ENCODE assay signal across 8 cellular contexts in the genomic region with DNA sequence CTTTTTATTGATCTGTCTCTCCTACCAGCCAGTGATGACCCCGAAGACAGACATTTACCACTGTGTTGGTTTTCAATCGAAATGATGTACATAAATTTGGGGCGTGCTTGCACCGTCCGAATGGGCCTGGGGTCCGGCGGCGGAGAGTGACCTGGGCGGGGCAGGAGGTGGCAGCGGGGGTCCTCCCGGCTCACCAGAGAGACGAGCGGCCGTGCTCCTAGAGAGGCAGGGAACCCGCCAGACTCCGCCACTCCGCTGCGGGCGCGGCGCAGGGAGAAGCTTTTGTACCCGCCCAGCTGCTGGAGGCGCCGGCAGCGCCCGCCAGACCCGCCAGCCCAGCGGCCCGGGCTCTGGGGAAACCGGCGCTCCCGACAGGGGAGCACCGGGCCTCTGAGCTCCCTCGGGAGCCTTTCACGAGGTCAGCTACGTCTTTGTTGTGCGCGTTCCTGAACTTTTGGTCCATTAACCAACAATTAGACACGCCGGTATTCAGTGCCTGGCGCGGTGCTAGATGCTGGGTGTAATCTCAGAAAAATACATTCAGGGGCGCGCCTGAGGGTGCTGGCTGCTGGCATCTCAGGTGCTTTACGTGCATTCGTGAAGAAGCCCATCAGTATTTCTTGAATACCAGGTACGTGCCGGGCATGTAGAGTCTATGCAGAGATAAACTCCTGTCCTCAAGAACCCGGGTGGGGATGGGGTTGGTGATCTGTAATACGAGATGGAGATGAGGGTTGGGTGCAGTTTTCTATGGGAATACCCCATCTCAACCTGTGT. TPM values are rescaled to one million over a fixed set of nuclear protein-coding genes. Genes with fewer than 3 reads are reported as not detected.
DNase-seq lines count a peak whose midpoint lies in the region; ATAC-seq and TF ChIP-seq lines count a peak whose summit lies in the region.

A gene with protein sequence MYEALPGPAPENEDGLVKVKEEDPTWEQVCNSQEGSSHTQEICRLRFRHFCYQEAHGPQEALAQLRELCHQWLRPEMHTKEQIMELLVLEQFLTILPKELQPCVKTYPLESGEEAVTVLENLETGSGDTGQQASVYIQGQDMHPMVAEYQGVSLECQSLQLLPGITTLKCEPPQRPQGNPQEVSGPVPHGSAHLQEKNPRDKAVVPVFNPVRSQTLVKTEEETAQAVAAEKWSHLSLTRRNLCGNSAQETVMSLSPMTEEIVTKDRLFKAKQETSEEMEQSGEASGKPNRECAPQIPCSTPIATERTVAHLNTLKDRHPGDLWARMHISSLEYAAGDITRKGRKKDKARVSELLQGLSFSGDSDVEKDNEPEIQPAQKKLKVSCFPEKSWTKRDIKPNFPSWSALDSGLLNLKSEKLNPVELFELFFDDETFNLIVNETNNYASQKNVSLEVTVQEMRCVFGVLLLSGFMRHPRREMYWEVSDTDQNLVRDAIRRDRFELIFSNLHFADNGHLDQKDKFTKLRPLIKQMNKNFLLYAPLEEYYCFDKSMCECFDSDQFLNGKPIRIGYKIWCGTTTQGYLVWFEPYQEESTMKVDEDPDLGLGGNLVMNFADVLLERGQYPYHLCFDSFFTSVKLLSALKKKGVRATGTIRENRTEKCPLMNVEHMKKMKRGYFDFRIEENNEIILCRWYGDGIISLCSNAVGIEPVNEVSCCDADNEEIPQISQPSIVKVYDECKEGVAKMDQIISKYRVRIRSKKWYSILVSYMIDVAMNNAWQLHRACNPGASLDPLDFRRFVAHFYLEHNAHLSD (plus strand): TSS at position 285 of the 777 bp plus-strand sequence. CDS start 2,242 bp downstream, outside the sequence.

- CTCF ChIA-PET in activated CD8-positive, alpha-beta T cell treated with anti-CD3 and anti-CD28 coated beads, Interleukin-2, amount 10 ng/mL, durations not matched to agents 7 days and 5 days (lab: Charles Lee) = interaction anchor here (0.6 to 2.5 kb wide), 5 partner anchors 15 to 386 kb away, joined by 3 to 17 read pairs (median 4); a partner anchor contains a TSS

- H3K4me3 Mint-ChIP-seq in activated CD8-positive, alpha-beta T cell treated with anti-CD3 and anti-CD28 coated beads, Interleukin-2, amount 10 ng/mL, durations not matched to agents 7 days and 5 days = peak within 1 kb of the TSS; percentile 86
- H3K4me3 Mint-ChIP-seq in endodermal cell = peak within 1 kb of the TSS; percentile 86
- peak within 1 kb of the TSS; percentile 79 for H3K4me3 Mint-ChIP-seq in memory B cell

- peaks cover 33% of the 10 kb centered on the region for H3K36me3 ChIP-seq in endodermal cell (ENCODE audit: control insufficient read depth, insufficient read depth, low read length)

- DNase-seq in C1 segment of cervical spinal cord (lab: John Stamatoyannopoulos, UW) (peak in 12 of 14 donors; percentile 10 to 66 (median 34)), GM19240 (ENCODE audit: insufficient read length, low spot score) (peak; percentile 11), NCI-H524 treated with DMSO at 0.1 percent for 48 hours (lab: John Stamatoyannopoulos, UW) (peak; percentile 33), endodermal cell (peak; percentile 93), memory B cell (ENCODE audit: low spot score in 2 of 2) (peak; percentile 13 to 37)
- peak; percentile 70 for DNase-seq in activated CD8-positive, alpha-beta T cell treated with anti-CD3 and anti-CD28 coated beads, Interleukin-2, amount 10 ng/mL, durations not matched to agents 7 days and 5 days
- peak; percentile 17 for DNase-seq in stimulated activated CD8-positive, alpha-beta memory T cell treated with anti-CD3 and anti-CD28 coated beads, Interleukin-12 subunit alpha, Interleukin-12 subunit beta, amount 100 ng/mL, for 4 hours (ENCODE audit: low read depth)

- H3K27me3 ChIP-seq in endodermal cell (ENCODE audit: control insufficient read depth, insufficient read depth, low read length, poor library complexity, severe bottlenecking) = peaks cover 14% of the 10 kb centered on the region

- H3K27ac ChIP-seq in endodermal cell (ENCODE audit: low read depth, low read length) = no peak within 1 kb of the TSS

- POLR2A ChIA-PET in activated CD8-positive, alpha-beta T cell treated with anti-CD3 and anti-CD28 coated beads, Interleukin-2, amount 10 ng/mL, durations not matched to agents 7 days and 5 days (lab: Charles Lee) = interaction anchor here (0.6 to 1.0 kb wide), 4 partner anchors 13 to 204 kb away, joined by 3 to 8 read pairs (median 3); a partner anchor contains a TSS

- peak within 1 kb of the TSS; percentile 69 for H3K9ac ChIP-seq in endodermal cell (ENCODE audit: extremely low read depth, low read length, poor library complexity, severe bottlenecking)

- H3K27me3 Mint-ChIP-seq in activated CD8-positive, alpha-beta T cell treated with anti-CD3 and anti-CD28 coated beads, Interleukin-2, amount 10 ng/mL, durations not matched to agents 7 days and 5 days (ENCODE audit: low read depth) = peaks cover 6% of the 10 kb centered on the region
- peaks cover 2% of the 10 kb centered on the region for H3K27me3 Mint-ChIP-seq in endodermal cell (ENCODE audit: insufficient read depth)
- peaks cover 12% of the 10 kb centered on the region for H3K27me3 Mint-ChIP-seq in memory B cell

- H3K4me1 Mint-ChIP-seq in activated CD8-positive, alpha-beta T cell treated with anti-CD3 and anti-CD28 coated beads, Interleukin-2, amount 10 ng/mL, durations not matched to agents 7 days and 5 days (ENCODE audit: low read depth) = peaks cover 17% of the 10 kb centered on the region
- H3K4me1 Mint-ChIP-seq in endodermal cell (peaks cover 12% of the 10 kb centered on the region), memory B cell (peaks cover 6% of the 10 kb centered on the region)

- H3K4me1 ChIP-seq in endodermal cell (ENCODE audit: control insufficient read depth, insufficient read depth, low read length) = no peaks in the 10 kb centered on the region

- 0 to 1% methylated on average over 12 to 50 of the region's 50 CpGs for WGBS in endodermal cell (ENCODE audit: insufficient coverage in 1 of 2, insufficient read length in 1 of 2), 2 experiments

- H3K27ac Mint-ChIP-seq in activated CD8-positive, alpha-beta T cell treated with anti-CD3 and anti-CD28 coated beads, Interleukin-2, amount 10 ng/mL, durations not matched to agents 7 days and 5 days = peak within 1 kb of the TSS; percentile 18
- H3K27ac Mint-ChIP-seq in endodermal cell = peak within 1 kb of the TSS; percentile 19
- no peak within 1 kb of the TSS for H3K27ac Mint-ChIP-seq in memory B cell

- ATAC-seq in HG03460 (IDR thresholded peaks at IDR 0.05; ENCODE audit: unreplicated experiment) (peak; percentile 77), memory B cell (ENCODE audit: low read depth) (peak; percentile 86)
- peak; percentile 98 for ATAC-seq in activated CD8-positive, alpha-beta T cell treated with anti-CD3 and anti-CD28 coated beads, Interleukin-2, amount 10 ng/mL, durations not matched to agents 7 days and 5 days

- no peaks in the 10 kb centered on the region for H3K9me3 ChIP-seq in endodermal cell (ENCODE audit: control insufficient read depth, low read length)

- H3K4me3 ChIP-seq in endodermal cell (ENCODE audit: low read length) = peak within 1 kb of the TSS; percentile 99

- TF ChIP-seq CTCF in endodermal cell (conservative IDR thresholded peaks at IDR 0.05) = no peak

- peaks cover 36% of the 10 kb centered on the region for H3K36me3 Mint-ChIP-seq in activated CD8-positive, alpha-beta T cell treated with anti-CD3 and anti-CD28 coated beads, Interleukin-2, amount 10 ng/mL, durations not matched to agents 7 days and 5 days (ENCODE audit: low read depth)
- H3K36me3 Mint-ChIP-seq in endodermal cell (ENCODE audit: low read depth) = peaks cover 39% of the 10 kb centered on the region
- peaks cover 17% of the 10 kb centered on the region for H3K36me3 Mint-ChIP-seq in memory B cell

- H3K9me3 Mint-ChIP-seq in activated CD8-positive, alpha-beta T cell treated with anti-CD3 and anti-CD28 coated beads, Interleukin-2, amount 10 ng/mL, durations not matched to agents 7 days and 5 days (ENCODE audit: insufficient read depth) = no peaks in the 10 kb centered on the region
- H3K9me3 Mint-ChIP-seq in endodermal cell (no peaks in the 10 kb centered on the region), memory B cell (peaks cover 2% of the 10 kb centered on the region)

RNA-seq across cellular contexts. Expression of the gene that starts here (rescaled TPM):
- total RNA-seq in activated CD8-positive, alpha-beta T cell treated with anti-CD3 and anti-CD28 coated beads, Interleukin-2, amount 10 ng/mL, durations not matched to agents 7 days and 5 days = 1 to 10 TPM; 3.6 to 4.0 TPM
- total RNA-seq in endodermal cell = 10 to 100 TPM in 1 of 2 donors, 1 to 10 TPM in 1; 8.7 to 10.8 TPM
- polyA plus RNA-seq in endodermal cell (2013, experiment 1 of 2) = 11.8 TPM
- polyA plus RNA-seq in endodermal cell (2013, experiment 2 of 2) = 10.7 TPM

Comparison
In these comparisons a context has a peak if more than half of its experiments do, and no peak if none do; other contexts are left out.
1. DNase-seq: peak in every context shown above with its lines; median percentile 93 in endodermal cell; 70 in activated CD8-positive, alpha-beta T cell treated with anti-CD3 and anti-CD28 coated beads, Interleukin-2, amount 10 ng/mL, durations not matched to agents 7 days and 5 days; 34 in C1 segment of cervical spinal cord; 33 in NCI-H524 treated with DMSO at 0.1 percent for 48 hours; 25 in memory B cell; 17 in stimulated activated CD8-positive, alpha-beta memory T cell treated with anti-CD3 and anti-CD28 coated beads, Interleukin-12 subunit alpha, Interleukin-12 subunit beta, amount 100 ng/mL, for 4 hours; 11 in GM19240.